In the genomic region with DNA sequence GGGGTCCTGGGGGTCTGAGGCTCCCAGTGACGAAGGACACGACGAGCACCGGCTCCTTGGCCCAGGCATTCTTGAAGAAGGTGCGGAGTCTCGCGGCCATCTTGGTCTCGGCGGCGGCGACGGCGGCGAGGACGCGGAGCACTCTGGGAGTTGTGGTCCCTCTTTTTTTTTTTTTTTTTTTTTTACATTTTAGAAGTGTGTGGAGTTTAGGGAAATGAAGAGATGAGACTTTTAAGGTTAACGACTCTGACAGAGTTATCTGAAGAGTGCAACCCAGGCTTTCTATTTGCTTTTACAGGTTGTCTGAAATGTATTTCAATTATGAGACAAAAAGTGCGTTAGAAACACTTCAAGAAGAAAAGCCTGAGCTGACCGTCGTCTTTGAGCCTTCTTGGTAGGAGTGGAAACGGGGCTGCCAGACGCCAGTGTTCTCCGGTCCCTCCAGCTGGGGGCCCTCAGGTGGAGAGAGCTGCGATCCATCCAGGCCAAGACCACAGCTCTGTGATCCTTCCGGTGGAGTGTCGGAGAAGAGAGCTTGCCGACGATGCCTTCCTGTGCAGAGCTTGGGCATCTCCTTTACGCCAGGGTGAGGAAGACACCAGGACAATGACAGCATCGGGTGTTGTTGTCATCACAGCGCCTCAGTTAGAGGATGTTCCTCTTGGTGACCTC, we compare ENCODE assay signal across 8 cellular contexts. TPM values are rescaled to one million over a fixed set of nuclear protein-coding genes. Genes with fewer than 3 reads are reported as not detected.
DNase-seq lines count a peak whose midpoint lies in the region; ATAC-seq and TF ChIP-seq lines count a peak whose summit lies in the region.

No MANE protein-coding gene starts in this region.

- H3K27ac ChIP-seq in RWPE1: no peak overlapping the region

- H3K4me1 Mint-ChIP-seq in dendritic cell treated with granulocyte-macrophage colony-stimulating factor and Interleukin-4, amounts not matched to agents 40 ng/mL and 50 ng/mL, for 4 days (ENCODE audit: low read depth): peaks cover 84% of the 10 kb centered on the region

- peaks cover 93% of the 10 kb centered on the region for H3K36me3 Mint-ChIP-seq in dendritic cell treated with granulocyte-macrophage colony-stimulating factor and Interleukin-4, amounts not matched to agents 40 ng/mL and 50 ng/mL, for 4 days (ENCODE audit: low read depth)

- no peaks in the 10 kb centered on the region for H3K27me3 Mint-ChIP-seq in dendritic cell treated with granulocyte-macrophage colony-stimulating factor and Interleukin-4, amounts not matched to agents 40 ng/mL and 50 ng/mL, for 4 days

- CTCF ChIA-PET in RWPE1 (lab: Yijun Ruan, JAX): interaction anchor here (1.8 kb wide), 1 partner anchor 58 kb away, joined by 5 read pairs; no protein-coding TSS in a partner anchor

- peak overlapping the region; percentile 35 for H3K4me3 Mint-ChIP-seq in dendritic cell treated with granulocyte-macrophage colony-stimulating factor and Interleukin-4, amounts not matched to agents 40 ng/mL and 50 ng/mL, for 4 days

- H3K27ac Mint-ChIP-seq in dendritic cell treated with granulocyte-macrophage colony-stimulating factor and Interleukin-4, amounts not matched to agents 40 ng/mL and 50 ng/mL, for 4 days: peak overlapping the region; percentile 89

- POLR2A ChIA-PET in RWPE1 (lab: Yijun Ruan, JAX; ENCODE audit: low non-redundant PET): interaction anchor here (0.6 kb wide), 1 partner anchor 898 kb away, joined by 5 read pairs; no protein-coding TSS in a partner anchor

- H3K9me3 Mint-ChIP-seq in dendritic cell treated with granulocyte-macrophage colony-stimulating factor and Interleukin-4, amounts not matched to agents 40 ng/mL and 50 ng/mL, for 4 days: peaks cover 9% of the 10 kb centered on the region

- intact Hi-C loops in dendritic cell treated with granulocyte-macrophage colony-stimulating factor and Interleukin-4, amounts not matched to agents 40 ng/mL and 50 ng/mL, for 4 days (cut with micrococcal nuclease): loop anchor here (5.0 kb wide), 2 partner anchors 39 to 61 kb away; no protein-coding TSS in a partner anchor
- intact Hi-C loops in left colon (cut with DNase I, micrococcal nuclease): no loop called here

- TF ChIP-seq CTCF in RWPE1 (conservative IDR thresholded peaks at IDR 0.05; ENCODE audit: low read depth) (no peak), GM10266 (IDR thresholded peaks at IDR 0.05; ENCODE audit: control insufficient read depth, insufficient read depth, low read depth, missing control alignments) (no peak)

- DNase-seq in activated gamma-delta T cell treated with Interleukin-2 at 50 U/mL for 16 hours: peak; percentile 17
- no peak for DNase-seq in activated gamma-delta T cell (lab: John Stamatoyannopoulos, UW)
- DNase-seq in RWPE1 (ENCODE audit: low spot score): peak; percentile 33
- peak; percentile 63 to 70 for DNase-seq in left colon
- DNase-seq in stimulated activated CD4-positive, alpha-beta T cell treated with anti-CD3 and anti-CD28 coated beads, Interleukin-12 subunit alpha, Interleukin-12 subunit beta, amount 100 ng/mL, for 4 hours: peak; percentile 15
- DNase-seq in GM10266 (ENCODE audit: extremely low spot score): no peak

- peak; percentile 96 for ATAC-seq in left colon
- ATAC-seq in GM18873 (IDR thresholded peaks at IDR 0.05; ENCODE audit: low FRiP score, unreplicated experiment): no peak

RNA-seq across cellular contexts. Expression of gene OR2B11, which starts 9.7 kb away (rescaled TPM):
- not detected for total RNA-seq in left colon

RNA-seq across cellular contexts. Expression of gene NLRP3, which starts 32.3 kb away (rescaled TPM):
- 1 to 10 TPM in 1 of 2 donors, under 1 TPM in 1; 0.61 to 2.7 TPM for total RNA-seq in left colon

Comparison
In these comparisons a context has a peak if more than half of its experiments do, and no peak if none do; other contexts are left out.
1. DNase-seq: peak in activated gamma-delta T cell treated with Interleukin-2 at 50 U/mL for 16 hours (single experiment), RWPE1 (single experiment), left colon (2 of 2) and stimulated activated CD4-positive, alpha-beta T cell treated with anti-CD3 and anti-CD28 coated beads, Interleukin-12 subunit alpha, Interleukin-12 subunit beta, amount 100 ng/mL, for 4 hours (single experiment); none in activated gamma-delta T cell (single experiment) and GM10266 (single experiment).